ENCODE assay signal across 19 cellular contexts in the genomic region with DNA sequence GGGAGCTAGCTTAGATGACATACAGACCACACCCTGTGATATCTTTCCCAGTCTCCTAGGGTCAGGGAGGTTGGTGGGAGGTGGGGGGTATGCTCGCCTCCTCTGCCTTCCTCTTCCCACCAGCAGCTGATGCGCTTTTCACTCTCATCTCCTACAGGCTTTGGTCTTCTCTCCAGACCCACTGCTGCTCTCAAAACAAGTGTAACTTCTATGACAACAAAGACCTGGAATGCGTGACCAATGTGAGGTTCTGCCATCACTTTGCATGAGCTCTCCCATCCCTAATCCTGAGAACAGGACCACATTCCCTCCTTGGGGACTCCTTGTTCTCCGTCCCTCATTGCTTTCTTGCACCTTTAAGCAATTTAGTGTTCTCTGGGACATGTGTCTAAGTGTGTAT. TPM values are rescaled to one million over a fixed set of nuclear protein-coding genes. Genes with fewer than 3 reads are reported as not detected.
DNase-seq lines count a peak whose midpoint lies in the region; ATAC-seq and TF ChIP-seq lines count a peak whose summit lies in the region.
"Had no signal": no experiment of that assay in that cellular context is flagged by ENCODE, and none has a peak within 500 bp of the region (broad histone marks: within the 10 kb centered on the region; RNA-seq: fewer than 3 reads in every experiment).

No MANE protein-coding gene starts in this region.

- H3K4me3 ChIP-seq in CD8-positive, alpha-beta T cell (ENCODE audit: low read depth, low read length): no peak overlapping the region
- H3K4me3 ChIP-seq: testis had no signal

- intact Hi-C loops in CD8-positive, alpha-beta T cell (cut with DNase I, micrococcal nuclease): loop anchor here in 1 of 2 experiments (1.0 to 5.0 kb wide), 3 partner anchors 16 to 102 kb away; partner anchors contain the start of genes DNTTIP1, UBE2C and WFDC3
- intact Hi-C loops in sciatic nerve (cut with DNase I): loop anchor here (10.0 kb wide), 1 partner anchor 61 kb away; no protein-coding TSS in a partner anchor

- no peaks in the 10 kb centered on the region for H3K9me3 ChIP-seq in CD8-positive, alpha-beta T cell (ENCODE audit: low read length)
- H3K9me3 ChIP-seq: testis had no signal

- POLR2A ChIA-PET in CD8-positive, alpha-beta T cell (lab: Charles Lee): interaction anchor here (7.7 kb wide), 1 partner anchor 40 kb away, joined by 52 read pairs; the partner anchor contains the start of gene PCIF1

- peaks cover 46% of the 10 kb centered on the region for H3K36me3 Mint-ChIP-seq in CD8-positive, alpha-beta T cell
- peaks cover 31% of the 10 kb centered on the region for H3K36me3 Mint-ChIP-seq in effector memory CD8-positive, alpha-beta T cell (ENCODE audit: insufficient read depth)
- no peaks in the 10 kb centered on the region for H3K36me3 Mint-ChIP-seq in neural crest cell (ENCODE audit: low read depth)

- no peaks in the 10 kb centered on the region for H3K9me3 Mint-ChIP-seq in CD8-positive, alpha-beta T cell
- H3K9me3 Mint-ChIP-seq in effector memory CD8-positive, alpha-beta T cell: no peaks in the 10 kb centered on the region
- no peaks in the 10 kb centered on the region for H3K9me3 Mint-ChIP-seq in neural crest cell
- H3K9me3 Mint-ChIP-seq: activated CD8-positive, alpha-beta T cell treated with anti-CD3 and anti-CD28 coated beads for 36 hours; H9 had no signal

- H3K27ac Mint-ChIP-seq in CD8-positive, alpha-beta T cell: no peak overlapping the region
- peak overlapping the region; percentile 9 to 92 for H3K27ac Mint-ChIP-seq in effector memory CD8-positive, alpha-beta T cell
- H3K27ac Mint-ChIP-seq in neural crest cell (ENCODE audit: unreplicated experiment): no peak overlapping the region
- H3K27ac Mint-ChIP-seq: H9 had no signal

- DNase-seq in CD8-positive, alpha-beta T cell: no peak
- DNase-seq in RPMI7951 (ENCODE audit: low read depth): peak; percentile 36
- no peak for DNase-seq in effector memory CD8-positive, alpha-beta T cell
- no peak for DNase-seq in neural crest cell (ENCODE audit: low read depth, low spot score)
- no peak for DNase-seq in AML-193 (lab: John Stamatoyannopoulos, UW)
- DNase-seq in sciatic nerve (ENCODE audit: low spot score): no peak
- DNase-seq in hypothalamus (lab: John Stamatoyannopoulos, UW): no peak
- DNase-seq: activated CD8-positive, alpha-beta T cell treated with anti-CD3 and anti-CD28 coated beads for 36 hours; DMS 273 treated with DMSO at 0.1 percent for 48 hours; H9; NCI-H1092 treated with DMSO at 0.1 percent for 48 hours; NCI-H748 treated with DMSO at 0.1 percent for 48 hours; stimulated activated CD4-positive, alpha-beta T cell treated with anti-CD3 and anti-CD28 coated beads, Interleukin-4, amount 100 ng/mL, for 24 hours; SW 1271; testis had no signal

- H3K27me3 Mint-ChIP-seq in CD8-positive, alpha-beta T cell (ENCODE audit: low read depth): no peaks in the 10 kb centered on the region
- H3K27me3 Mint-ChIP-seq in effector memory CD8-positive, alpha-beta T cell: no peaks in the 10 kb centered on the region
- peaks cover 14% of the 10 kb centered on the region for H3K27me3 Mint-ChIP-seq in neural crest cell (ENCODE audit: low read depth)
- H3K27me3 Mint-ChIP-seq: activated CD8-positive, alpha-beta T cell treated with anti-CD3 and anti-CD28 coated beads for 36 hours had no signal

- no peaks in the 10 kb centered on the region for H3K27me3 ChIP-seq in CD8-positive, alpha-beta T cell (ENCODE audit: insufficient read depth, low read length)
- H3K27me3 ChIP-seq: testis had no signal

- CTCF ChIA-PET in CD8-positive, alpha-beta T cell (lab: Charles Lee): interaction anchor here (1.2 to 1.9 kb wide), 2 partner anchors 8 to 40 kb away, joined by 3 to 5 read pairs; partner anchors contain the start of gene PCIF1

- H3K27ac ChIP-seq in CD8-positive, alpha-beta T cell (ENCODE audit: low read depth, low read length): no peak overlapping the region
- H3K27ac ChIP-seq: testis, VCaP had no signal

- peaks cover 8% of the 10 kb centered on the region for H3K36me3 ChIP-seq in CD8-positive, alpha-beta T cell (ENCODE audit: insufficient read depth, low read length)

- peak overlapping the region; percentile 8 for H3K4me3 Mint-ChIP-seq in CD8-positive, alpha-beta T cell
- H3K4me3 Mint-ChIP-seq in effector memory CD8-positive, alpha-beta T cell: peak overlapping the region in 1 of 2 donors; percentile 94
- peak overlapping the region; percentile 97 for H3K4me3 Mint-ChIP-seq in neural crest cell

- no peak for ATAC-seq in CD8-positive, alpha-beta T cell
- ATAC-seq in effector memory CD8-positive, alpha-beta T cell (replicated peaks): no peak
- ATAC-seq in GM18858 (IDR thresholded peaks at IDR 0.05; ENCODE audit: unreplicated experiment) (no peak), sciatic nerve (no peak)
- ATAC-seq: activated CD8-positive, alpha-beta T cell treated with anti-CD3 and anti-CD28 coated beads for 36 hours; left lobe of liver; Panc1 had no signal

- H3K4me1 Mint-ChIP-seq in CD8-positive, alpha-beta T cell (ENCODE audit: low read depth): peaks cover 33% of the 10 kb centered on the region
- H3K4me1 Mint-ChIP-seq in effector memory CD8-positive, alpha-beta T cell (ENCODE audit: low read depth in 2 of 2): peaks cover 18 to 34% of the 10 kb centered on the region in 2 donors
- peaks cover 24% of the 10 kb centered on the region for H3K4me1 Mint-ChIP-seq in neural crest cell

- no peak for TF ChIP-seq CTCF in CD8-positive, alpha-beta T cell (IDR thresholded peaks at IDR 0.05)
- no peak for TF ChIP-seq CTCF in neural crest cell (conservative IDR thresholded peaks at IDR 0.05)

- peaks cover 24% of the 10 kb centered on the region for H3K4me1 ChIP-seq in CD8-positive, alpha-beta T cell (ENCODE audit: insufficient read depth, low read length)

RNA-seq across cellular contexts. Expression of gene CTSA, which starts 2.7 kb away (rescaled TPM):
- total RNA-seq in CD8-positive, alpha-beta T cell: 10 to 100 TPM; 52.8 to 64.2 TPM
- 168 and 187 TPM in 2 replicates for total RNA-seq in RPMI7951 (2014; rRNA removed; shearing (Covaris generic))
- total RNA-seq in neural crest cell (49.7 and 55.3 TPM in 2 replicates), sciatic nerve (87.4 TPM)

RNA-seq across cellular contexts. Expression of gene NEURL2, which starts 2.8 kb away (rescaled TPM):
- total RNA-seq in CD8-positive, alpha-beta T cell: 1 to 10 TPM; 1.6 to 1.7 TPM
- 3.0 and 5.5 TPM in 2 replicates for total RNA-seq in RPMI7951 (2014; rRNA removed; shearing (Covaris generic))
- total RNA-seq in neural crest cell (3.3 and 3.5 TPM in 2 replicates), sciatic nerve (8.9 TPM)

RNA-seq across cellular contexts. Expression of gene SPATA25, which starts 6.4 kb away (rescaled TPM):
- total RNA-seq in CD8-positive, alpha-beta T cell: under 1 TPM in 1 of 2 experiments, not detected in 1; 0.64 TPM
- total RNA-seq in RPMI7951 (2014; rRNA removed; shearing (Covaris generic)): 0.98 TPM in 1 of 2 replicates, not detected in the other
- 0.41 and 2.2 TPM in 2 replicates for total RNA-seq in neural crest cell
- 2.8 TPM for total RNA-seq in sciatic nerve

RNA-seq across cellular contexts. Expression of gene ZSWIM1, which starts 12.8 kb away (rescaled TPM):
- total RNA-seq in CD8-positive, alpha-beta T cell: 1 to 10 TPM; 8.5 to 9.2 TPM
- 17.0 and 20.4 TPM in 2 replicates for total RNA-seq in RPMI7951 (2014; rRNA removed; shearing (Covaris generic))
- total RNA-seq in neural crest cell (16.6 and 17.0 TPM in 2 replicates), sciatic nerve (8.1 TPM)

RNA-seq across cellular contexts. Expression of gene PLTP, which starts 18.1 kb away (rescaled TPM):
- not detected for total RNA-seq in CD8-positive, alpha-beta T cell
- total RNA-seq in RPMI7951 (2014; rRNA removed; shearing (Covaris generic)): 36.8 and 47.1 TPM in 2 replicates
- total RNA-seq in neural crest cell (56.6 and 61.0 TPM in 2 replicates), sciatic nerve (95.4 TPM)

Comparison
In these comparisons a context has a peak if more than half of its experiments do, and no peak if none do; other contexts are left out.
1. H3K27ac Mint-ChIP-seq: peak in effector memory CD8-positive, alpha-beta T cell (2 of 2); none in CD8-positive, alpha-beta T cell (single experiment) and neural crest cell (single experiment).